16 cellular contexts compared by ENCODE assay signal in genomic region chr9:116693233-116693731, GRCh38. TPM values are rescaled to one million over a fixed set of nuclear protein-coding genes. Genes with fewer than 3 reads are reported as not detected.
DNase-seq lines count a peak whose midpoint lies in the region; ATAC-seq, FAIRE-seq and TF ChIP-seq lines count a peak whose summit lies in the region.
"Had no signal": no experiment of that assay in that cellular context is flagged by ENCODE, and none has a peak within 500 bp of the region (broad histone marks: within the 10 kb centered on the region; RNA-seq: fewer than 3 reads in every experiment).

No MANE protein-coding gene starts in this region.

- DNase-seq in A549 (ENCODE audit: low read depth in 1 of 2, low spot score in 1 of 2) (no peak), amniotic epithelial cell (ENCODE audit: low read depth) (peak; percentile 26), iris pigment epithelial cell (ENCODE audit: low read depth) (peak; percentile 62), GM13976 (ENCODE audit: low spot score) (no peak)
- DNase-seq in activated naive CD4-positive, alpha-beta T cell (lab: John Stamatoyannopoulos, UW), result no peak
- DNase-seq in stimulated activated CD4-positive, alpha-beta T cell treated with anti-CD3 and anti-CD28 coated beads, Interleukin-12 subunit alpha, Interleukin-12 subunit beta, amount 100 ng/mL, for 4 hours, result no peak
- DNase-seq: Caco-2; cortex of kidney; NCI-H1417; NCI-H446; stimulated activated naive CD4-positive, alpha-beta T cell treated with Interleukin-2 at 50 U/mL for 16 hours; uterus had no signal

- POLR2A ChIA-PET in A549 (lab: Yijun Ruan, JAX), result no interaction called here

- peak overlapping the region; percentile 4; the same call in 2 of the 3 replicates for H3K4me2 ChIP-seq in A549
- H3K4me2 ChIP-seq: neural progenitor cell had no signal

- no peak for TF ChIP-seq RAD21 in A549 (conservative IDR thresholded peaks at IDR 0.05 in 1 of 2, IDR thresholded peaks at IDR 0.05 in 1 of 2)

- FAIRE-seq in A549 (lab: Jason Lieb, UNC), result no peak
- FAIRE-seq: H1 had no signal

- WGBS in A549 (ENCODE audit: missing lambda C conversion rate), result 27% methylated on average over 2 of the region's 2 CpGs

- no peaks in the 10 kb centered on the region for H3K9me3 ChIP-seq in A549
- H3K9me3 ChIP-seq: Caco-2, uterus had no signal

- peak; percentile 23 to 64; a peak in 3 of 6 replicates for ATAC-seq in A549
- ATAC-seq in HG03045 (IDR thresholded peaks at IDR 0.05; ENCODE audit: unreplicated experiment), result peak; percentile 22
- no peak for ATAC-seq in GM19035 (IDR thresholded peaks at IDR 0.05; ENCODE audit: unreplicated experiment)

- no peak for TF ChIP-seq POLR2A in A549 (IDR thresholded peaks at IDR 0.05; ENCODE audit: low read length)

- in situ Hi-C loops in GM13976 (cut with MboI; ENCODE audit: low sequenced_read_pairs, unreplicated experiment), result no loop called here

- CTCF ChIA-PET in A549 (lab: Yijun Ruan, JAX), result interaction anchor here (1.0 to 1.1 kb wide), 2 partner anchors 8 to 44 kb away, joined by 3 to 4 read pairs; no protein-coding TSS in a partner anchor

- H3K4me1 ChIP-seq in A549, result peaks cover 52% of the 10 kb centered on the region
- H3K4me1 ChIP-seq: neural progenitor cell had no signal

- H3K27ac ChIP-seq in A549, result no peak overlapping the region
- H3K27ac ChIP-seq: neural progenitor cell, uterus had no signal

- H3K4me3 ChIP-seq in A549, result no peak overlapping the region
- H3K4me3 ChIP-seq: neural progenitor cell, uterus had no signal

- TF ChIP-seq CTCF in A549 (IDR thresholded peaks at IDR 0.05) (no peak), GM13976 (IDR thresholded peaks at IDR 0.05; ENCODE audit: borderline replicate concordance, control extremely low read depth, extremely low read depth, insufficient read depth, missing control alignments) (no peak)

- TF ChIP-seq EP300 in A549 (IDR thresholded peaks at IDR 0.05), result no peak

TF ChIP-seq in A549, 52 proteins besides CTCF, POLR2A, EP300 and RAD21:
- no peak for TF ChIP-seq ELK1 (IDR thresholded peaks at IDR 0.05; ENCODE audit: low read depth, low read length)
- no peak for TF ChIP-seq RFX5 (IDR thresholded peaks at IDR 0.05)
- no peak for TF ChIP-seq ATOH8 (CRISPR knock-in tag; IDR thresholded peaks at IDR 0.05; ENCODE audit: low read depth)
- TF ChIP-seq HOXA7 (CRISPR knock-in tag; IDR thresholded peaks at IDR 0.05), result no peak
- no peak for TF ChIP-seq HMGXB4 (CRISPR knock-in tag; IDR thresholded peaks at IDR 0.05; ENCODE audit: borderline replicate concordance)
- TF ChIP-seq ZFP36 (IDR thresholded peaks at IDR 0.05; ENCODE audit: borderline replicate concordance, partially characterized antibody), result no peak
- TF ChIP-seq HES2 (IDR thresholded peaks at IDR 0.05), result no peak
- TF ChIP-seq BHLHE40 (IDR thresholded peaks at IDR 0.05; ENCODE audit: low read depth, low read length), result no peak
- TF ChIP-seq KDM1A (IDR thresholded peaks at IDR 0.05; ENCODE audit: low read depth), result no peak
- TF ChIP-seq EHF (CRISPR knock-in tag; IDR thresholded peaks at IDR 0.05), result no peak
- TF ChIP-seq HOXB13 (CRISPR knock-in tag; IDR thresholded peaks at IDR 0.05; ENCODE audit: low read depth), result no peak
- TF ChIP-seq BCL3 (IDR thresholded peaks at IDR 0.05), result no peak
- TF ChIP-seq FOSB (CRISPR knock-in tag; IDR thresholded peaks at IDR 0.05), result no peak
- TF ChIP-seq GATA3 (IDR thresholded peaks at IDR 0.05; ENCODE audit: borderline replicate concordance), result no peak
- TF ChIP-seq USF2 (IDR thresholded peaks at IDR 0.05), result no peak
TF ChIP-seq in A549: peak in this region for 0.

RNA-seq across cellular contexts. Expression of gene TRIM32, which starts 6.2 kb away (rescaled TPM):
- polyA plus RNA-seq in A549 (2011; rRNA removed) (23.8 and 29.0 TPM in 2 replicates), A549 (2017; fragmentation: RNase III; extraction: RNeasy Plus Mini Kit Qiagen cat#74134 plus additional on column Dnase treatment) (16.9 to 17.6 TPM (median 17.4 TPM) in 3 replicates)
- 7.7 and 10.0 TPM in 2 replicates for polyA plus RNA-seq in A549 (2012; cell fraction: cytosol; rRNA removed)
- polyA plus RNA-seq in A549 (2012; cell fraction: nucleus; rRNA removed), result 13.6 and 17.2 TPM in 2 replicates
- polyA minus RNA-seq in A549 (2011; rRNA and poly(A)+ RNA removed), result 47.5 and 63.6 TPM in 2 replicates

Comparison
In these comparisons a context has a peak if more than half of its experiments do, and no peak if none do; other contexts are left out.
1. DNase-seq: peak in amniotic epithelial cell (single experiment) and iris pigment epithelial cell (single experiment); none in A549 (0 of 2), GM13976 (single experiment), activated naive CD4-positive, alpha-beta T cell (0 of 4) and stimulated activated CD4-positive, alpha-beta T cell treated with anti-CD3 and anti-CD28 coated beads, Interleukin-12 subunit alpha, Interleukin-12 subunit beta, amount 100 ng/mL, for 4 hours (single experiment).